Comparison of ENCODE assay signal across 13 cellular contexts in the genomic region with DNA sequence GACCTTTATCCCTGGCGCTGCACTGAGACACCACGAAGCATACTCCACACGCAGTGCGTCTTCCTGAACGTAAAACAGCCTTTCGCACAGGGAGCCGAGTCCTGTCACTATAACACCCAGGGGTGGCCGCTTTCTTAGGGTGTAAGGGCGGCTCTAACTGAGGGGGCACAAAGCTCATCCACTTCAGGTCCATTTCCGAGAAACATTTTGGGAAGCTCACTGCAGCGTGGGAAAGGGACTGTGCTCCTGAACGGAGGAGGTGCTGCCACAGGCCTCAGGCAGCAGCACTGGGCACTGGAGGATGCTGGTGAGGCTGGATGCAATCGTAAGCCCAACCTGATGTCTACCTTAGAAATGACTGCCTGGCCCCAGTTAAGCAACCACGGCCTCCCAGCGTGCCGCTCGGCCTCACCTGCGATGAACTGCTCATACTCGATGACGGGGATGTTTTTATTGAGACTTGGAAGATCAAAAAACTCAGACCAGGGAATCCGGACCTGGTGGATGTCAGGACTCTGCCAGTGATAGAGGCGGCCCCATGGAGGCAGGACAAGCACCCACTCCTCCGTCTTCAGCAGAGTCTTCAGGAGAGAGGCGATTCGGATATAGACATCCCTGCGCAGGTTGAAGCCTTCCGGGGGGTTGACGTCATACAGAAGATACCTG. TPM values are rescaled to one million over a fixed set of nuclear protein-coding genes. Genes with fewer than 3 reads are reported as not detected.
DNase-seq lines count a peak whose midpoint lies in the region; ATAC-seq and TF ChIP-seq lines count a peak whose summit lies in the region.
"Had no signal": no experiment of that assay in that cellular context is flagged by ENCODE, and none has a peak within 500 bp of the region (broad histone marks: within the 10 kb centered on the region; RNA-seq: fewer than 3 reads in every experiment).

No MANE protein-coding gene starts in this region.

- no peak for ATAC-seq in effector memory CD8-positive, alpha-beta T cell (replicated peaks)
- no peak for ATAC-seq in PC-3
- ATAC-seq: mucosa of descending colon, sciatic nerve had no signal

- H3K27me3 ChIP-seq in NT2/D1 (ENCODE audit: insufficient read depth, insufficient read length): no peaks in the 10 kb centered on the region
- no peaks in the 10 kb centered on the region for H3K27me3 ChIP-seq in PC-3 (ENCODE audit: low read length)

- no peaks in the 10 kb centered on the region for H4K20me1 ChIP-seq in PC-3 (ENCODE audit: low read length)

- no peaks in the 10 kb centered on the region for H3K9me3 Mint-ChIP-seq in effector memory CD8-positive, alpha-beta T cell

- H3K4me1 Mint-ChIP-seq in effector memory CD8-positive, alpha-beta T cell (ENCODE audit: low read depth in 2 of 2): peaks cover 0 to 10% of the 10 kb centered on the region in 2 donors

- H3K9me3 ChIP-seq in NT2/D1 (ENCODE audit: insufficient read depth, low read length) (no peaks in the 10 kb centered on the region), PC-3 (ENCODE audit: low read length) (no peaks in the 10 kb centered on the region)
- H3K9me3 ChIP-seq: HAP-1, mucosa of descending colon had no signal

- TF ChIP-seq CTCF in PC-3 (conservative IDR thresholded peaks at IDR 0.05; ENCODE audit: low read depth, low read length): no peak

- H3K27me3 Mint-ChIP-seq in effector memory CD8-positive, alpha-beta T cell: no peaks in the 10 kb centered on the region

- H3K36me3 ChIP-seq in NT2/D1 (ENCODE audit: insufficient read depth, insufficient read length, low read length): peaks cover 78% of the 10 kb centered on the region
- H3K36me3 ChIP-seq in PC-3 (ENCODE audit: low read depth, low read length): peaks cover 22% of the 10 kb centered on the region

- POLR2A ChIA-PET in PC-3 (lab: Charles Lee; ENCODE audit: unreplicated experiment): no interaction called here

- H3K4me3 ChIP-seq in NT2/D1 (ENCODE audit: insufficient read length, low read depth) (no peak overlapping the region), PC-3 (ENCODE audit: low read length) (no peak overlapping the region)
- H3K4me3 ChIP-seq: HAP-1, mucosa of descending colon had no signal

- peak overlapping the region; percentile 46 for H3K9ac ChIP-seq in NT2/D1 (ENCODE audit: insufficient read length, low read depth)
- H3K9ac ChIP-seq in PC-3 (ENCODE audit: low read length): no peak overlapping the region

- peaks cover 37% of the 10 kb centered on the region for H3K36me3 Mint-ChIP-seq in effector memory CD8-positive, alpha-beta T cell (ENCODE audit: insufficient read depth)

- peaks cover 26% of the 10 kb centered on the region for H3K79me2 ChIP-seq in PC-3 (ENCODE audit: low read length)

- H3K4me1 ChIP-seq in NT2/D1 (ENCODE audit: insufficient read depth, insufficient read length): peaks cover 8% of the 10 kb centered on the region
- peaks cover 10% of the 10 kb centered on the region for H3K4me1 ChIP-seq in PC-3 (ENCODE audit: insufficient read depth, low read length)

- BruUV-seq in PC-3 (replicated peaks; lab: Mats Ljungman, UMichigan): no TSS peak

- H3K4me3 Mint-ChIP-seq in effector memory CD8-positive, alpha-beta T cell: peak overlapping the region; percentile 49 to 52

- H3K27ac Mint-ChIP-seq in effector memory CD8-positive, alpha-beta T cell: peak overlapping the region in 1 of 2 donors; percentile 77

- no peak overlapping the region for H2AFZ ChIP-seq in PC-3 (ENCODE audit: low read length)

- H3K4me2 ChIP-seq in PC-3 (ENCODE audit: low read length): no peak overlapping the region

- no peaks in the 10 kb centered on the region for H3K9me2 ChIP-seq in PC-3 (replicated peaks; ENCODE audit: low read length)

- CTCF ChIA-PET in PC-3 (lab: Charles Lee): no interaction called here

- no peak overlapping the region for H3K27ac ChIP-seq in PC-3 (ENCODE audit: low read length)

- no peaks in the 10 kb centered on the region for H3F3A ChIP-seq in PC-3 (ENCODE audit: low read length, unreplicated experiment)

- DNase-seq in activated CD4-positive, CD25-positive, alpha-beta regulatory T cell treated with anti-CD3 and anti-CD28 coated beads, Interleukin-2, amount 50 U/mL, for 72 hours: peak; percentile 15
- DNase-seq in activated CD4-positive, CD25-positive, alpha-beta regulatory T cell (lab: John Stamatoyannopoulos, UW): no peak
- DNase-seq in NT2/D1 (ENCODE audit: low read depth, low spot score): no peak
- no peak for DNase-seq in effector memory CD8-positive, alpha-beta T cell
- DNase-seq in posterior vena cava (ENCODE audit: low spot score): peak; percentile 59
- no peak for DNase-seq in PC-3
- no peak for DNase-seq in NCI-H2227 (lab: John Stamatoyannopoulos, UW; ENCODE audit: unreplicated experiment)
- no peak for DNase-seq in Kasumi-1 (lab: John Stamatoyannopoulos, UW)
- DNase-seq: MM.1S, NCI-H2171 treated with DMSO at 0.1 percent for 48 hours had no signal

- intact Hi-C loops in posterior vena cava (cut with DNase I): no loop called here
- intact Hi-C loops in PC-3 (cut with micrococcal nuclease): no loop called here

RNA-seq across cellular contexts. Expression of gene POFUT2, which starts 2.3 kb away (rescaled TPM):
- 10 to 100 TPM; 27.1 to 27.4 TPM for total RNA-seq in posterior vena cava
- 19.6 and 28.2 TPM in 2 replicates for total RNA-seq in PC-3 (2014; rRNA removed)

Comparison
In these comparisons a context has a peak if more than half of its experiments do, and no peak if none do; other contexts are left out.
1. DNase-seq: peak in activated CD4-positive, CD25-positive, alpha-beta regulatory T cell treated with anti-CD3 and anti-CD28 coated beads, Interleukin-2, amount 50 U/mL, for 72 hours (single experiment) and posterior vena cava (single experiment); none in activated CD4-positive, CD25-positive, alpha-beta regulatory T cell (0 of 4), NT2/D1 (single experiment), effector memory CD8-positive, alpha-beta T cell (0 of 3), PC-3 (single experiment), NCI-H2227 (single experiment) and Kasumi-1 (0 of 2).